Comparison of ENCODE assay signal across 13 cellular contexts in genomic region chr4:153789741-153790651, GRCh38. TPM values are rescaled to one million over a fixed set of nuclear protein-coding genes. Genes with fewer than 3 reads are reported as not detected.
DNase-seq lines count a peak whose midpoint lies in the region; ATAC-seq and TF ChIP-seq lines count a peak whose summit lies in the region.
"Had no signal": no experiment of that assay in that cellular context is flagged by ENCODE, and none has a peak within 500 bp of the region (broad histone marks: within the 10 kb centered on the region; RNA-seq: fewer than 3 reads in every experiment).

No MANE protein-coding gene starts in this region.

- H3K79me2 ChIP-seq in mammary epithelial cell (ENCODE audit: insufficient read depth, low read length) (no peaks in the 10 kb centered on the region), OCI-LY7 (ENCODE audit: insufficient read depth, low read depth, low read length) (no peaks in the 10 kb centered on the region)

- intact Hi-C loops in breast epithelium (cut with DNase I; ENCODE audit: low total_unique reads) (no loop called here), mammary epithelial cell (cut with micrococcal nuclease) (loop anchor here (5.0 kb wide), 1 partner anchor 717 kb away; no protein-coding TSS in a partner anchor), OCI-LY7 (cut with micrococcal nuclease; ENCODE audit: unreplicated experiment) (no loop called here)

- peaks cover 9 to 56% of the 10 kb centered on the region in 2 donors for H3K27me3 ChIP-seq in breast epithelium
- H3K27me3 ChIP-seq in mammary epithelial cell (ENCODE audit: insufficient read depth, low read length), result peaks cover 37% of the 10 kb centered on the region
- H3K27me3 ChIP-seq in gastroesophageal sphincter, result peaks cover 82% of the 10 kb centered on the region

- CTCF ChIA-PET in mammary epithelial cell (lab: Charles Lee; ENCODE audit: low non-redundant PET) (interaction anchor here (0.7 kb wide), 1 partner anchor 25 kb away, joined by 5 read pairs; no protein-coding TSS in a partner anchor), OCI-LY7 (lab: Charles Lee; ENCODE audit: unreplicated experiment) (no interaction called here)

- H3K4me1 Mint-ChIP-seq in type B pancreatic cell (ENCODE audit: unreplicated experiment), result peaks cover 57% of the 10 kb centered on the region

- no TSS peak for BruUV-seq in mammary epithelial cell (replicated peaks; lab: Mats Ljungman, UMichigan)
- no TSS peak for BruUV-seq in OCI-LY7 (replicated peaks; lab: Mats Ljungman, UMichigan)

- no peaks in the 10 kb centered on the region for H4K20me1 ChIP-seq in mammary epithelial cell (ENCODE audit: insufficient read depth, low read length)
- H4K20me1 ChIP-seq in OCI-LY7 (ENCODE audit: insufficient read depth, low read length), result no peaks in the 10 kb centered on the region

- WGBS in mammary epithelial cell (ENCODE audit: low coverage, missing lambda C conversion rate), result 88% methylated on average over 23 of the region's 33 CpGs
- WGBS in gastroesophageal sphincter (ENCODE audit: low coverage in 1 of 2), 2 donors, result 52 to 91% methylated on average over 10 to 20 of the region's 33 CpGs

- DNase-seq in breast epithelium (ENCODE audit: low spot score in 2 of 2) (no peak), mammary epithelial cell (no peak), astrocyte of the cerebellum (ENCODE audit: low read depth) (no peak), left kidney (ENCODE audit: low read depth, low spot score) (peak; percentile 51), type B pancreatic cell (ENCODE audit: extremely low spot score, unreplicated experiment) (no peak), OCI-LY7 (ENCODE audit: low spot score) (no peak)
- DNase-seq: NCI-H1048; stimulated activated CD4-positive, alpha-beta T cell treated with anti-CD3 and anti-CD28 coated beads, Interleukin-4, amount 100 ng/mL, for 4 hours had no signal

- H2AFZ ChIP-seq in mammary epithelial cell (ENCODE audit: low read depth, low read length), result no peak overlapping the region
- H2AFZ ChIP-seq in OCI-LY7 (ENCODE audit: low read length), result no peak overlapping the region

- H3K27me3 Mint-ChIP-seq in type B pancreatic cell, result peaks cover 88% of the 10 kb centered on the region

- no peak overlapping the region for H3K9ac ChIP-seq in mammary epithelial cell (ENCODE audit: insufficient read depth, low read length)

- H3K36me3 ChIP-seq in breast epithelium (no peaks in the 10 kb centered on the region), mammary epithelial cell (ENCODE audit: insufficient read depth, low read length) (no peaks in the 10 kb centered on the region), gastroesophageal sphincter (no peaks in the 10 kb centered on the region), OCI-LY7 (ENCODE audit: insufficient read depth, low read length) (no peaks in the 10 kb centered on the region)
- H3K36me3 ChIP-seq: BE2C had no signal

- peak overlapping the region; percentile 42 for H3K27ac Mint-ChIP-seq in type B pancreatic cell
- H3K27ac Mint-ChIP-seq: activated naive CD4-positive, alpha-beta T cell treated with anti-CD3 and anti-CD28 coated beads, Interleukin-2, amount 50 U/mL, for 72 hours had no signal

- POLR2A ChIA-PET in OCI-LY7 (lab: Charles Lee), result no interaction called here

- no peaks in the 10 kb centered on the region for H3K9me3 Mint-ChIP-seq in type B pancreatic cell
- H3K9me3 Mint-ChIP-seq: activated naive CD4-positive, alpha-beta T cell treated with anti-CD3 and anti-CD28 coated beads, Interleukin-2, amount 50 U/mL, for 72 hours had no signal

- TF ChIP-seq CTCF in breast epithelium (IDR thresholded peaks at IDR 0.05), result no peak
- no peak for TF ChIP-seq CTCF in mammary epithelial cell (conservative IDR thresholded peaks at IDR 0.05 in 1 of 2, IDR thresholded peaks at IDR 0.05 in 1 of 2; ENCODE audit: extremely low read depth in 1 of 2, insufficient read depth in 1 of 2, low read depth in 1 of 2, low read length in 2 of 2)
- no peak for TF ChIP-seq CTCF in astrocyte of the cerebellum (IDR thresholded peaks at IDR 0.05; ENCODE audit: low read depth, low read length, missing control alignments)
- TF ChIP-seq CTCF in type B pancreatic cell (conservative IDR thresholded peaks at IDR 0.05), result no peak
- TF ChIP-seq CTCF in gastroesophageal sphincter (IDR thresholded peaks at IDR 0.05), result no peak
- TF ChIP-seq CTCF in OCI-LY7 (conservative IDR thresholded peaks at IDR 0.05; ENCODE audit: low read length), result no peak

- H3K4me3 Mint-ChIP-seq in type B pancreatic cell, result peak overlapping the region; percentile 86

- TF ChIP-seq EP300 in gastroesophageal sphincter (IDR thresholded peaks at IDR 0.05), result no peak

- TF ChIP-seq POLR2A in breast epithelium (IDR thresholded peaks at IDR 0.05), result no peak
- TF ChIP-seq POLR2A in gastroesophageal sphincter (IDR thresholded peaks at IDR 0.05), result no peak

- H3K9me2 ChIP-seq in OCI-LY7 (ENCODE audit: insufficient read depth, low read length), result no peaks in the 10 kb centered on the region

- in situ Hi-C loops in mammary epithelial cell (cut with MboI; ENCODE audit: low sequenced_read_pairs in 2 of 2) (loop anchor here (10.0 to 25.0 kb wide), 4 partner anchors 235 to 722 kb away; no protein-coding TSS in a partner anchor), astrocyte of the cerebellum (cut with HindIII; ENCODE audit: low sequenced_read_pairs) (no loop called here)

- dilution Hi-C loops in mammary epithelial cell (cut with HindIII; ENCODE audit: low sequenced_read_pairs), result no loop called here

- H3K9me3 ChIP-seq in breast epithelium (no peaks in the 10 kb centered on the region), mammary epithelial cell (replicated peaks; ENCODE audit: insufficient read depth, low read length) (no peaks in the 10 kb centered on the region), gastroesophageal sphincter (no peaks in the 10 kb centered on the region), OCI-LY7 (ENCODE audit: low read length) (no peaks in the 10 kb centered on the region)
- H3K9me3 ChIP-seq: BE2C had no signal

- H3K4me1 ChIP-seq in breast epithelium (peaks cover 0 to 4% of the 10 kb centered on the region in 2 donors), mammary epithelial cell (ENCODE audit: insufficient read depth, low read length) (peaks cover 23% of the 10 kb centered on the region), gastroesophageal sphincter (peaks cover 0 to 46% (median 17%) of the 10 kb centered on the region in 3 donors), OCI-LY7 (ENCODE audit: insufficient read depth, low read length, poor library complexity, severe bottlenecking) (no peaks in the 10 kb centered on the region)
- H3K4me1 ChIP-seq: BE2C had no signal

- ATAC-seq in gastroesophageal sphincter (no peak), GM19328 (IDR thresholded peaks at IDR 0.05; ENCODE audit: unreplicated experiment) (no peak)

- H3K4me3 ChIP-seq in breast epithelium (peak overlapping the region; percentile 41 to 78 (median 59)), mammary epithelial cell (replicated peaks in 1 of 3; ENCODE audit: insufficient read depth in 1 of 3, low read depth in 2 of 3, low read length in 3 of 3) (no peak overlapping the region), astrocyte of the cerebellum (ENCODE audit: low read depth, low read length) (peak overlapping the region; percentile 38), gastroesophageal sphincter (peak overlapping the region in 1 of 2 donors; percentile 52), OCI-LY7 (ENCODE audit: low read depth, low read length, poor library complexity, severe bottlenecking) (no peak overlapping the region)

- H3K4me2 ChIP-seq in mammary epithelial cell (ENCODE audit: insufficient read depth, low read depth, low read length), result no peak overlapping the region
- H3K4me2 ChIP-seq in OCI-LY7 (ENCODE audit: low read length), result no peak overlapping the region

- no peaks in the 10 kb centered on the region for H3K36me3 Mint-ChIP-seq in type B pancreatic cell

- H3K27ac ChIP-seq in breast epithelium, result peak overlapping the region; percentile 69 to 87
- no peak overlapping the region for H3K27ac ChIP-seq in mammary epithelial cell (ENCODE audit: insufficient read depth, low read depth, low read length)
- H3K27ac ChIP-seq in gastroesophageal sphincter, result peak overlapping the region in 2 of 4 donors; percentile 54 to 75
- no peak overlapping the region for H3K27ac ChIP-seq in OCI-LY7 (ENCODE audit: low read depth, low read length, poor library complexity, severe bottlenecking)

RNA-seq across cellular contexts. Expression of gene SFRP2, which starts 1.1 kb away (rescaled TPM):
- 10 to 100 TPM in 2 of 3 donors, 1 to 10 TPM in 1; 6.9 to 60.4 (median 54.1) TPM for total RNA-seq in breast epithelium
- total RNA-seq in mammary epithelial cell, result not detected
- polyA plus RNA-seq in mammary epithelial cell, result 0.02 TPM
- not detected for polyA minus RNA-seq in mammary epithelial cell
- total RNA-seq in type B pancreatic cell (ENCODE audit: low replicate concordance), result 5.9 and 31.9 TPM in 2 replicates
- 10 to 100 TPM; 12.3 to 36.5 (median 21.2) TPM for total RNA-seq in gastroesophageal sphincter
- not detected in 2 replicates for total RNA-seq in OCI-LY7 (2014; rRNA removed; shearing (Covaris generic))
- total RNA-seq in OCI-LY7 (2022), result not detected in 2 replicates
- total RNA-seq: activated naive CD4-positive, alpha-beta T cell treated with anti-CD3 and anti-CD28 coated beads, Interleukin-2, amount 50 U/mL, for 72 hours; myocyte had no signal

RNA-seq across cellular contexts. Expression of gene RNF175, which starts 30.2 kb away (rescaled TPM):
- total RNA-seq in breast epithelium (1 to 10 TPM in 2 of 3 donors, not detected in 1; 3.6 to 5.9 TPM), mammary epithelial cell (1 to 10 TPM in 1 of 2 donors, under 1 TPM in 1; 0.31 to 4.7 TPM), type B pancreatic cell (ENCODE audit: low replicate concordance) (0.38 and 11.3 TPM in 2 replicates), gastroesophageal sphincter (under 1 TPM in 3 of 4 donors, not detected in 1; 0.16 to 0.89 (median 0.67) TPM), OCI-LY7 (2022) (0.25 and 0.33 TPM in 2 replicates)
- 1.4 TPM for polyA plus RNA-seq in mammary epithelial cell
- polyA minus RNA-seq in mammary epithelial cell, result not detected
- not detected in 2 replicates for total RNA-seq in OCI-LY7 (2014; rRNA removed; shearing (Covaris generic))
- total RNA-seq: myocyte had no signal

Comparison
In these comparisons a context has a peak if more than half of its experiments do, and no peak if none do; other contexts are left out.
1. H3K27ac ChIP-seq: peak in breast epithelium (2 of 2); none in mammary epithelial cell (single experiment) and OCI-LY7 (single experiment).
2. H3K4me3 ChIP-seq: peak in breast epithelium (3 of 3) and astrocyte of the cerebellum (single experiment); none in mammary epithelial cell (0 of 3) and OCI-LY7 (single experiment).